8 cellular contexts compared by ENCODE assay signal in the genomic region with DNA sequence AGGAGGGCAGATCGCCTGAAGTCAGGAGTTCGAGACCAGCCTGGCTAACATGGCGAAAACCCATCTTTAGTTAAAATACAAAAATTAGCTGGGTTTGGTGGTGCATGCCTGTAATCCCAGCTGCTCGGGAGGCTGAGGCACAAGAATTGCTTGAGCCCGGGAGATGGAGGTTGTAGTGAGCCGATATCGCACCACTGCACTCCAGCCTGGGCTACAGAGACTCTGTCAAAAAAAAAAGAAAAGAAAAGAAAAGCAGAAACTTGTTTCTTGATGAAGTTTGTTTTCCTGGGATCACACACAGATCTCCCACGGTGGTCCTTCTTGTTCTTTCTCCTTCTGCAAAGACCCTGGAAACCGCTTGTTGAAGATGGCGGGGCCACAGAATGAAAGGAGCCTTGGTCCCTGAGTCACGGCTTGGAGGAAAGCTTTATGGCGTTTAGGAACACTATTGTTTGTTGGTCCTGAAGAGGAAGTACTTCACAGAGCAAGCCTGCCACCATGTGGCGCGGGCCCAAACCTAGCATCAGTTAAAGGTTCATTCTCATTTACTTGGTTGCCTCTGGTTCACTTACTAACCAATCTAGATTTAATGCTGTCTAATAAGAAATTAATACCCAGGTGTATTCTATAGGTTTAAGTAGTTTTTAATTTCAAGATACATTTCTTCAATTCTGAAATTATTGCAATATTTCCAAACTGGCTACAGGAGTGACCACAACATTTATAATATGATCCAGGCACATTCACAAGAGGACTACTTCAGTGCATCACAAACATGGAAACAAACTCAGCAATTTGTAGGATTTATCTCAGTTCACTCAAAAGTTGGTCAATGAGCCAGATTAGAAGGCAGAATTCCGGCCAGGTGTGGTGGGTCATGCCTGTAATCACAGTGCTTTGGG. TPM values are rescaled to one million over a fixed set of nuclear protein-coding genes. Genes with fewer than 3 reads are reported as not detected.
A peak's percentile ranks its signal among the peaks of the same experiment; 100 is the strongest.
DNase-seq lines count a peak whose midpoint lies in the region; ATAC-seq and TF ChIP-seq lines count a peak whose summit lies in the region.

No MANE protein-coding gene starts in this region.

- H3K4me1 Mint-ChIP-seq in Calu3 (ENCODE audit: low read depth, unreplicated experiment) (no peaks in the 10 kb centered on the region), endodermal cell (no peaks in the 10 kb centered on the region)
- H3K4me1 Mint-ChIP-seq in activated CD8-positive, alpha-beta memory T cell treated with anti-CD3 and anti-CD28 coated beads, Interleukin-2, amount 10 ng/mL, durations not matched to agents 7 days and 5 days: peaks cover 4% of the 10 kb centered on the region

- H3K4me1 ChIP-seq in NT2/D1 (ENCODE audit: insufficient read depth, insufficient read length) (no peaks in the 10 kb centered on the region), endodermal cell (ENCODE audit: control insufficient read depth, insufficient read depth, low read length) (no peaks in the 10 kb centered on the region), mucosa of descending colon (ENCODE audit: low read depth) (no peaks in the 10 kb centered on the region)

- TF ChIP-seq CTCF in Calu3 (IDR thresholded peaks at IDR 0.05; ENCODE audit: unreplicated experiment): peak; percentile 48
- peak; percentile 92 for TF ChIP-seq CTCF in endodermal cell (conservative IDR thresholded peaks at IDR 0.05)
- TF ChIP-seq CTCF in mucosa of descending colon (IDR thresholded peaks at IDR 0.05): peak; percentile 50

- H3K4me3 Mint-ChIP-seq in Calu3 (ENCODE audit: low read depth, unreplicated experiment) (peak overlapping the region; percentile 43), endodermal cell (no peak overlapping the region)
- H3K4me3 Mint-ChIP-seq in activated CD8-positive, alpha-beta memory T cell treated with anti-CD3 and anti-CD28 coated beads, Interleukin-2, amount 10 ng/mL, durations not matched to agents 7 days and 5 days: peak overlapping the region; percentile 72

- CTCF ChIA-PET in Calu3 (lab: Charles Lee): interaction anchor here (0.5 to 1.4 kb wide), 8 partner anchors 46 to 359 kb away, joined by 3 to 17 read pairs (median 4); partner anchors contain the start of genes CAB39L, CDADC1 and SETDB2
- CTCF ChIA-PET in activated CD8-positive, alpha-beta memory T cell treated with anti-CD3 and anti-CD28 coated beads, Interleukin-2, amount 10 ng/mL, durations not matched to agents 7 days and 5 days (lab: Charles Lee): interaction anchor here (0.6 to 3.2 kb wide), 31 partner anchors 9 to 1493 kb away, joined by 3 to 24 read pairs (median 4); partner anchors contain the start of genes CAB39L, PHF11, RCBTB1 and SETDB2

- WGBS in endodermal cell (ENCODE audit: insufficient coverage in 1 of 2, insufficient read length in 1 of 2), 2 experiments: 49 to 81% methylated on average over 4 to 15 of the region's 15 CpGs

- H3K9me3 ChIP-seq in NT2/D1 (ENCODE audit: insufficient read depth, low read length) (no peaks in the 10 kb centered on the region), endodermal cell (ENCODE audit: control insufficient read depth, low read length) (no peaks in the 10 kb centered on the region), mucosa of descending colon (no peaks in the 10 kb centered on the region)

- H3K27me3 ChIP-seq in NT2/D1 (ENCODE audit: insufficient read depth, insufficient read length): no peaks in the 10 kb centered on the region
- no peaks in the 10 kb centered on the region for H3K27me3 ChIP-seq in endodermal cell (ENCODE audit: control insufficient read depth, insufficient read depth, low read length, poor library complexity, severe bottlenecking)

- H3K9me3 Mint-ChIP-seq in Calu3 (ENCODE audit: low read depth, unreplicated experiment) (no peaks in the 10 kb centered on the region), endodermal cell (no peaks in the 10 kb centered on the region)
- no peaks in the 10 kb centered on the region for H3K9me3 Mint-ChIP-seq in activated CD8-positive, alpha-beta memory T cell treated with anti-CD3 and anti-CD28 coated beads, Interleukin-2, amount 10 ng/mL, durations not matched to agents 7 days and 5 days (ENCODE audit: low read depth)

- H3K27me3 Mint-ChIP-seq in Calu3 (ENCODE audit: unreplicated experiment): no peaks in the 10 kb centered on the region
- H3K27me3 Mint-ChIP-seq in activated CD8-positive, alpha-beta memory T cell treated with anti-CD3 and anti-CD28 coated beads, Interleukin-2, amount 10 ng/mL, durations not matched to agents 7 days and 5 days: no peaks in the 10 kb centered on the region
- H3K27me3 Mint-ChIP-seq in endodermal cell (ENCODE audit: insufficient read depth): no peaks in the 10 kb centered on the region

- ATAC-seq in GM21515 (IDR thresholded peaks at IDR 0.05; ENCODE audit: unreplicated experiment) (peak; percentile 83), mucosa of descending colon (peak; percentile 99)
- peak; percentile 100 for ATAC-seq in activated CD8-positive, alpha-beta memory T cell treated with anti-CD3 and anti-CD28 coated beads, Interleukin-2, amount 10 ng/mL, durations not matched to agents 7 days and 5 days

- intact Hi-C loops in Calu3 (cut with micrococcal nuclease; ENCODE audit: unreplicated experiment): loop anchor here (1.0 to 5.0 kb wide), 3 partner anchors 45 to 306 kb away; partner anchors contain the start of gene PHF11
- intact Hi-C loops in mucosa of descending colon (cut with DNase I, micrococcal nuclease): loop anchor here in 1 of 2 donors (2.0 kb wide), 1 partner anchor 306 kb away; no protein-coding TSS in a partner anchor

- H3K36me3 ChIP-seq in NT2/D1 (ENCODE audit: insufficient read depth, insufficient read length, low read length) (no peaks in the 10 kb centered on the region), endodermal cell (ENCODE audit: control insufficient read depth, insufficient read depth, low read length) (no peaks in the 10 kb centered on the region), mucosa of descending colon (ENCODE audit: low read depth) (no peaks in the 10 kb centered on the region)

- peak; percentile 73 for DNase-seq in Calu3
- DNase-seq in HuH-7.5 (ENCODE audit: low spot score): peak; percentile 57
- peak; percentile 54 for DNase-seq in NT2/D1 (ENCODE audit: low read depth, low spot score)
- DNase-seq in activated CD8-positive, alpha-beta memory T cell treated with anti-CD3 and anti-CD28 coated beads, Interleukin-2, amount 10 ng/mL, durations not matched to agents 7 days and 5 days: peak; percentile 90
- DNase-seq in endodermal cell: peak; percentile 91
- peak; percentile 85 to 92 (median 87) for DNase-seq in mucosa of descending colon
- DNase-seq in stimulated activated CD8-positive, alpha-beta memory T cell treated with anti-CD3 and anti-CD28 coated beads, Interleukin-15, amount 100 ng/mL, for 48 hours (ENCODE audit: low read depth in 2 of 2): peak; percentile 57 to 61

- no peak overlapping the region for H3K27ac ChIP-seq in endodermal cell (ENCODE audit: low read depth, low read length)

- BruUV-seq in Calu3 (replicated peaks; lab: Mats Ljungman, UMichigan): no TSS peak

- H3K27ac Mint-ChIP-seq in Calu3 (ENCODE audit: unreplicated experiment): peak overlapping the region; percentile 30
- H3K27ac Mint-ChIP-seq in activated CD8-positive, alpha-beta memory T cell treated with anti-CD3 and anti-CD28 coated beads, Interleukin-2, amount 10 ng/mL, durations not matched to agents 7 days and 5 days: peak overlapping the region; percentile 77
- H3K27ac Mint-ChIP-seq in endodermal cell: no peak overlapping the region

- H3K4me3 ChIP-seq in NT2/D1 (ENCODE audit: insufficient read length, low read depth) (no peak overlapping the region), endodermal cell (ENCODE audit: low read length) (no peak overlapping the region), mucosa of descending colon (no peak overlapping the region)

- H3K9ac ChIP-seq in NT2/D1 (ENCODE audit: insufficient read length, low read depth) (no peak overlapping the region), endodermal cell (ENCODE audit: extremely low read depth, low read length, poor library complexity, severe bottlenecking) (no peak overlapping the region)

- H3K36me3 Mint-ChIP-seq in Calu3 (ENCODE audit: insufficient read depth, unreplicated experiment): no peaks in the 10 kb centered on the region
- H3K36me3 Mint-ChIP-seq in activated CD8-positive, alpha-beta memory T cell treated with anti-CD3 and anti-CD28 coated beads, Interleukin-2, amount 10 ng/mL, durations not matched to agents 7 days and 5 days: no peaks in the 10 kb centered on the region
- no peaks in the 10 kb centered on the region for H3K36me3 Mint-ChIP-seq in endodermal cell (ENCODE audit: low read depth)

RNA-seq across cellular contexts. Expression of gene ARL11, which starts 21.3 kb away (rescaled TPM):
- total RNA-seq in Calu3 (2022): not detected in 2 replicates
- total RNA-seq in activated CD8-positive, alpha-beta memory T cell treated with anti-CD3 and anti-CD28 coated beads, Interleukin-2, amount 10 ng/mL, durations not matched to agents 7 days and 5 days: 1 to 10 TPM in 1 of 2 experiments, under 1 TPM in 1; 0.89 to 2.1 TPM
- total RNA-seq in endodermal cell: under 1 TPM; 0.24 to 0.49 TPM
- polyA plus RNA-seq in endodermal cell (2013, experiment 1 of 2): 0.14 TPM
- 0.08 TPM for polyA plus RNA-seq in endodermal cell (2013, experiment 2 of 2)
- total RNA-seq in mucosa of descending colon: 1 to 10 TPM; 1.3 to 2.3 (median 2.0) TPM

RNA-seq across cellular contexts. Expression of gene RCBTB1, which starts 21.6 kb away (rescaled TPM):
- total RNA-seq in Calu3 (2022) (6.3 and 7.2 TPM in 2 replicates), endodermal cell (10 to 100 TPM; 40.6 to 46.4 TPM), mucosa of descending colon (10 to 100 TPM in 1 of 3 donors, 1 to 10 TPM in 2; 5.3 to 11.7 (median 6.7) TPM)
- 10 to 100 TPM; 18.1 to 20.9 TPM for total RNA-seq in activated CD8-positive, alpha-beta memory T cell treated with anti-CD3 and anti-CD28 coated beads, Interleukin-2, amount 10 ng/mL, durations not matched to agents 7 days and 5 days
- 29.5 TPM for polyA plus RNA-seq in endodermal cell (2013, experiment 1 of 2)
- polyA plus RNA-seq in endodermal cell (2013, experiment 2 of 2): 30.5 TPM
